In genomic region chr6:155980680-155981079, GRCh38 we compare ENCODE assay signal across 1 cellular context.
TF ChIP-seq lines count a peak whose summit lies in the region.

No MANE protein-coding gene starts in this region.

TF ChIP-seq in SK-N-SH, 30 proteins besides CTCF, POLR2A, EP300 and RAD21 (continued from another document):
- TF ChIP-seq ZBTB33 (IDR thresholded peaks at IDR 0.05; ENCODE audit: borderline replicate concordance, low read depth): no peak
- TF ChIP-seq IRF3 (IDR thresholded peaks at IDR 0.05; ENCODE audit: low read depth, low read length): no peak
- no peak for TF ChIP-seq POLR2AphosphoS5 (IDR thresholded peaks at IDR 0.05; ENCODE audit: low read depth, low read length)
- TF ChIP-seq GATA2 (CRISPR knock-in tag; IDR thresholded peaks at IDR 0.05): peak; percentile 75
- TF ChIP-seq TEAD4 (IDR thresholded peaks at IDR 0.05; ENCODE audit: borderline replicate concordance, insufficient read depth): no peak
- TF ChIP-seq FOXJ3 (CRISPR knock-in tag; IDR thresholded peaks at IDR 0.05): no peak
- no peak for TF ChIP-seq USF2 (IDR thresholded peaks at IDR 0.05; ENCODE audit: borderline replicate concordance, low read depth, low read length)
- TF ChIP-seq TAF1 (IDR thresholded peaks at IDR 0.05; ENCODE audit: borderline replicate concordance, low read depth, low read length): no peak
- no peak for TF ChIP-seq RFX5 (IDR thresholded peaks at IDR 0.05; ENCODE audit: low read length)
